In genomic region chr10:6044651-6045599, GRCh38 we compare ENCODE assay signal across 10 cellular contexts. TPM values are rescaled to one million over a fixed set of nuclear protein-coding genes. Genes with fewer than 3 reads are reported as not detected.
DNase-seq lines count a peak whose midpoint lies in the region; ATAC-seq lines count a peak whose summit lies in the region.
"Had no signal": no experiment of that assay in that cellular context is flagged by ENCODE, and none has a peak within 500 bp of the region (broad histone marks: within the 10 kb centered on the region; RNA-seq: fewer than 3 reads in every experiment).

No MANE protein-coding gene starts in this region.

- ATAC-seq in HG03460 (IDR thresholded peaks at IDR 0.05; ENCODE audit: unreplicated experiment) (no peak), HG03571 (IDR thresholded peaks at IDR 0.05; ENCODE audit: unreplicated experiment) (no peak)

- peak; percentile 46 for DNase-seq in stimulated activated CD4-positive, alpha-beta T cell treated with anti-CD3 and anti-CD28 coated beads, Interleukin-2, amount 100 ng/mL, for 4 hours (ENCODE audit: low read depth)
- no peak for DNase-seq in stimulated activated CD4-positive, alpha-beta T cell treated with anti-CD3 and anti-CD28 coated beads, Interleukin-2, amount 100 ng/mL, for 48 hours
- DNase-seq in NCI-H748 treated with DMSO at 0.1 percent for 48 hours (lab: John Stamatoyannopoulos, UW) (no peak), NCI-H2171 (lab: John Stamatoyannopoulos, UW) (no peak)
- DNase-seq: H7, ovary had no signal

- H3K9me3 Mint-ChIP-seq in IgD-negative memory B cell, result no peaks in the 10 kb centered on the region
- H3K9me3 Mint-ChIP-seq in activated naive CD8-positive, alpha-beta T cell (ENCODE audit: low read depth), result no peaks in the 10 kb centered on the region

- peaks cover 3% of the 10 kb centered on the region for H3K27me3 Mint-ChIP-seq in IgD-negative memory B cell
- no peaks in the 10 kb centered on the region for H3K27me3 Mint-ChIP-seq in activated naive CD8-positive, alpha-beta T cell

- H3K36me3 Mint-ChIP-seq in IgD-negative memory B cell, result no peaks in the 10 kb centered on the region
- peaks cover 39% of the 10 kb centered on the region for H3K36me3 Mint-ChIP-seq in activated naive CD8-positive, alpha-beta T cell

- H3K4me1 Mint-ChIP-seq in IgD-negative memory B cell, result peaks cover 49 to 61% (median 60%) of the 10 kb centered on the region in 3 donors
- peaks cover 79% of the 10 kb centered on the region for H3K4me1 Mint-ChIP-seq in activated naive CD8-positive, alpha-beta T cell (ENCODE audit: low read depth)

- peak overlapping the region; percentile 55 to 89 (median 84) for H3K4me3 Mint-ChIP-seq in IgD-negative memory B cell
- peak overlapping the region; percentile 73 for H3K4me3 Mint-ChIP-seq in activated naive CD8-positive, alpha-beta T cell

- H3K27ac Mint-ChIP-seq in IgD-negative memory B cell, result peak overlapping the region; percentile 44 to 90 (median 59)
- H3K27ac Mint-ChIP-seq in activated naive CD8-positive, alpha-beta T cell, result peak overlapping the region; percentile 99

RNA-seq across cellular contexts. Expression of gene IL2RA, which starts 17.2 kb away (rescaled TPM):
- 27.2 TPM for polyA plus RNA-seq in IgD-negative memory B cell

RNA-seq across cellular contexts. Expression of gene RBM17, which starts 43.9 kb away (rescaled TPM):
- polyA plus RNA-seq in IgD-negative memory B cell, result 118 TPM
